ENCODE assay signal across 8 cellular contexts in genomic region chr12:95547522-95548055, GRCh38. TPM values are rescaled to one million over a fixed set of nuclear protein-coding genes. Genes with fewer than 3 reads are reported as not detected.
DNase-seq lines count a peak whose midpoint lies in the region; ATAC-seq and TF ChIP-seq lines count a peak whose summit lies in the region.

No MANE protein-coding gene starts in this region.

- H3K27me3 Mint-ChIP-seq in T-helper 17 cell = peaks cover 18% of the 10 kb centered on the region

- H3K27ac ChIP-seq in psoas muscle = no peak overlapping the region

- 34 to 44% (median 35%) methylated on average over 9 of the region's 9 CpGs for WGBS in psoas muscle, 3 donors

- H3K27me3 ChIP-seq in psoas muscle (ENCODE audit: insufficient read depth in 3 of 3, low read length in 2 of 3) = peaks cover 0 to 31% (median 18%) of the 10 kb centered on the region in 3 donors

- H3K4me1 Mint-ChIP-seq in T-helper 17 cell = peaks cover 20% of the 10 kb centered on the region

- no peaks in the 10 kb centered on the region for H3K9me3 ChIP-seq in T-helper 17 cell (ENCODE audit: control insufficient read depth, low read length, poor library complexity, severe bottlenecking)
- peaks cover 8% of the 10 kb centered on the region for H3K9me3 ChIP-seq in psoas muscle

- no peaks in the 10 kb centered on the region for H3K36me3 ChIP-seq in psoas muscle (ENCODE audit: insufficient read depth in 1 of 2, low read depth in 1 of 2)

- H3K4me1 ChIP-seq in psoas muscle = no peaks in the 10 kb centered on the region

- H3K4me3 ChIP-seq in foreskin fibroblast (ENCODE audit: low read depth in 1 of 2, low read length in 2 of 2) (peak overlapping the region; percentile 50 to 58), psoas muscle (peak overlapping the region; percentile 72)

- TF ChIP-seq CTCF in foreskin fibroblast (IDR thresholded peaks at IDR 0.05; ENCODE audit: low read depth, low read length) (no peak), psoas muscle (IDR thresholded peaks at IDR 0.05) (no peak)

- peak overlapping the region; percentile 71 for H3K27ac Mint-ChIP-seq in T-helper 17 cell

- no peaks in the 10 kb centered on the region for H3K36me3 Mint-ChIP-seq in T-helper 17 cell (ENCODE audit: low read depth)

- peak; percentile 51 for DNase-seq in GM03348 (ENCODE audit: low spot score)
- DNase-seq in T-helper 17 cell = no peak
- DNase-seq in foreskin fibroblast = peak; percentile 74 to 86
- DNase-seq in psoas muscle = no peak
- no peak for DNase-seq in Ammon's horn (ENCODE audit: low spot score)
- DNase-seq in NCI-H187 (lab: John Stamatoyannopoulos, UW) = no peak
- no peak for DNase-seq in activated CD4-positive, alpha-beta T cell treated with anti-CD3 and anti-CD28 coated beads, Interleukin-2, amount 50 U/mL, for 4 hours

- intact Hi-C loops in psoas muscle (cut with DNase I) = no loop called here

- peak overlapping the region; percentile 90 for H3K4me3 Mint-ChIP-seq in T-helper 17 cell

- ATAC-seq in T-helper 17 cell (peak; percentile 23), psoas muscle (peak in 2 of 4 donors; percentile 5 to 54), HG02973 (IDR thresholded peaks at IDR 0.05; ENCODE audit: unreplicated experiment) (no peak)

RNA-seq across cellular contexts. Expression of gene USP44, which starts 3.7 kb away (rescaled TPM):
- total RNA-seq in T-helper 17 cell = 1 to 10 TPM; 1.6 to 2.2 TPM
- under 1 TPM; 0.11 to 0.34 (median 0.24) TPM for total RNA-seq in psoas muscle
- polyA plus RNA-seq in psoas muscle = under 1 TPM; 0.13 to 0.17 (median 0.14) TPM

Comparison
In these comparisons a context has a peak if more than half of its experiments do, and no peak if none do; other contexts are left out.
1. DNase-seq: peak in GM03348 (single experiment) and foreskin fibroblast (2 of 2); none in T-helper 17 cell (0 of 3), psoas muscle (0 of 2), Ammon's horn (single experiment), NCI-H187 (0 of 2) and activated CD4-positive, alpha-beta T cell treated with anti-CD3 and anti-CD28 coated beads, Interleukin-2, amount 50 U/mL, for 4 hours (0 of 2).